20 cellular contexts compared by ENCODE assay signal in genomic region chr6:43831211-43831610, GRCh38.
"Had no signal": no experiment of that assay in that cellular context is flagged by ENCODE, and none has a peak within 500 bp of the region (broad histone marks: within the 10 kb centered on the region; RNA-seq: fewer than 3 reads in every experiment).

No MANE protein-coding gene starts in this region.

- H3K27me3 ChIP-seq: neural progenitor cell, pancreas, uterus had no signal

- H3K36me3 Mint-ChIP-seq: activated CD8-positive, alpha-beta memory T cell treated with anti-CD3 and anti-CD28 coated beads, Interleukin-2, amount 10 ng/mL, durations not matched to agents 7 days and 5 days; activated naive CD4-positive, alpha-beta T cell treated with anti-CD3 and anti-CD28 coated beads, Interleukin-2, amount 50 U/mL, for 72 hours; mesothelial cell of epicardium; naive B cell; neural progenitor cell; stimulated activated naive B cell treated with anti-CD40 and anti-IgM and Interleukin-4, amounts not matched to agents 10 μg/mL and 1 μg/mL and 100 μg/mL, for 72 hours had no signal

- H3K4me3 Mint-ChIP-seq: activated CD8-positive, alpha-beta memory T cell treated with anti-CD3 and anti-CD28 coated beads, Interleukin-2, amount 10 ng/mL, durations not matched to agents 7 days and 5 days; mesothelial cell of epicardium; naive B cell; neural progenitor cell; stimulated activated naive B cell treated with anti-CD40 and anti-IgM and Interleukin-4, amounts not matched to agents 10 μg/mL and 1 μg/mL and 100 μg/mL, for 72 hours had no signal

- H3K4me1 Mint-ChIP-seq: activated CD8-positive, alpha-beta memory T cell treated with anti-CD3 and anti-CD28 coated beads, Interleukin-2, amount 10 ng/mL, durations not matched to agents 7 days and 5 days; stimulated activated naive B cell treated with anti-CD40 and anti-IgM and Interleukin-4, amounts not matched to agents 10 μg/mL and 1 μg/mL and 100 μg/mL, for 72 hours had no signal

- ATAC-seq: activated CD8-positive, alpha-beta memory T cell treated with anti-CD3 and anti-CD28 coated beads, Interleukin-2, amount 10 ng/mL, durations not matched to agents 7 days and 5 days; activated naive CD4-positive, alpha-beta T cell treated with anti-CD3 and anti-CD28 coated beads, Interleukin-2, amount 50 U/mL, for 72 hours; lower lobe of right lung; stimulated activated naive B cell treated with anti-CD40 and anti-IgM and Interleukin-4, amounts not matched to agents 10 μg/mL and 1 μg/mL and 100 μg/mL, for 72 hours had no signal

- H3K27ac ChIP-seq: coronary artery, esophagus squamous epithelium, lower lobe of right lung, neural progenitor cell, pancreas, tibial artery, uterus had no signal

- H3K9me3 Mint-ChIP-seq: activated naive CD4-positive, alpha-beta T cell treated with anti-CD3 and anti-CD28 coated beads, Interleukin-2, amount 50 U/mL, for 72 hours; mesothelial cell of epicardium; naive B cell; neural progenitor cell; stimulated activated naive B cell treated with anti-CD40 and anti-IgM and Interleukin-4, amounts not matched to agents 10 μg/mL and 1 μg/mL and 100 μg/mL, for 72 hours had no signal

- DNase-seq: activated CD4-positive, alpha-beta T cell treated with anti-CD3 and anti-CD28 coated beads, Interleukin-2, amount 50 U/mL, for 48 hours; activated CD4-positive, CD25-positive, alpha-beta regulatory T cell treated with anti-CD3 and anti-CD28 coated beads, Interleukin-2, amount 50 U/mL, for 72 hours; activated CD8-positive, alpha-beta memory T cell treated with anti-CD3 and anti-CD28 coated beads, Interleukin-2, amount 10 ng/mL, durations not matched to agents 7 days and 5 days; activated gamma-delta T cell; activated T-cell treated with anti-CD3 and anti-CD28 coated beads, Interleukin-2, amount 50 U/mL, for 1 hour; amniotic stem cell; caudate nucleus; esophagus squamous epithelium; left cardiac atrium; lower lobe of right lung; naive B cell; stimulated activated CD4-positive, alpha-beta T cell treated with anti-CD3 and anti-CD28 coated beads, Interleukin-2, amount 100 ng/mL, for 48 hours; stimulated activated naive B cell treated with anti-CD40 and anti-IgM and Interleukin-4, amounts not matched to agents 10 μg/mL and 1 μg/mL and 100 μg/mL, for 72 hours; uterus had no signal

- FAIRE-seq: pancreas had no signal

- H3K36me3 ChIP-seq: esophagus squamous epithelium, lower lobe of right lung, neural progenitor cell, pancreas, tibial artery, uterus had no signal

- H3K4me3 ChIP-seq: coronary artery, esophagus squamous epithelium, lower lobe of right lung, neural progenitor cell, pancreas, tibial artery, uterus had no signal

- H3K9me3 ChIP-seq: esophagus squamous epithelium, lower lobe of right lung, pancreas, tibial artery, uterus had no signal

- H3K27ac Mint-ChIP-seq: activated CD8-positive, alpha-beta memory T cell treated with anti-CD3 and anti-CD28 coated beads, Interleukin-2, amount 10 ng/mL, durations not matched to agents 7 days and 5 days; activated naive CD4-positive, alpha-beta T cell treated with anti-CD3 and anti-CD28 coated beads, Interleukin-2, amount 50 U/mL, for 72 hours; mesothelial cell of epicardium; naive B cell; neural progenitor cell; stimulated activated naive B cell treated with anti-CD40 and anti-IgM and Interleukin-4, amounts not matched to agents 10 μg/mL and 1 μg/mL and 100 μg/mL, for 72 hours had no signal

- H3K4me1 ChIP-seq: esophagus squamous epithelium, tibial artery, uterus had no signal
